16 cellular contexts compared by ENCODE assay signal in the genomic region with DNA sequence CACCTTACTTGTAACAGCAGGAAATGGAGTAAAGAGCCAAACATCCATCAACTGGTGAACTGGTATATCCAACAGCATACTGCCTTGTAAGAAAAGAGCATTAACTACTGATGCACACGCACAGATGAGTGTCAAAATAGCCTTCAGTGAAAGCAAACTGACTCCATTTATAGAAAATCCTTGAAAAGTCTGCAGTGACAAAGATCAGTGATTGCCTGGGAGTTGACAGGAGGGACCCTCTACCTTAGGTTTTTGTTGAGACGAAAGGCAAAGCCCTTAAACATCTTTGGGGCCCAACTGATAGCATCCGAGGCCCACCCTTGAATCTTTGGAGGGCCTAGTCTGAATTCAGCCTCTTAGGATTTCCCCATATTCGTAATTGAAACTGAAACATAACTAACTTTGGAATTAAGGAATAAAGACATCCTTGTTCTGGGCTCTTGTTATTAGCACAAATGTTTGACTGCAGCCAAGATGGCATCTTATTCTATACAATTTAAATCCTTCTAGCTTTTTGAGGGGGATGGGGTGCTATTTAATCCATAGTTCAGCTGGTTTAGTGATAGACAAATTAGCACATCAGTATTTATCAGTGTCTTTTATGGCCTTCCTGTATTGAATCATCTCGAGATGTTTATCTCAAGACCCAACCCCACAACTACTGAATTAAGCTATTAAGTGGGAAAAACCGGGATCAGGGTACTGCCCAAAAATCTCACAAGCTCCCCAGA. TPM values are rescaled to one million over a fixed set of nuclear protein-coding genes. Genes with fewer than 3 reads are reported as not detected.
A peak's percentile ranks its signal among the peaks of the same experiment; 100 is the strongest.
DNase-seq lines count a peak whose midpoint lies in the region; ATAC-seq, FAIRE-seq and TF ChIP-seq lines count a peak whose summit lies in the region.
"Had no signal": no experiment of that assay in that cellular context is flagged by ENCODE, and none has a peak within 500 bp of the region (broad histone marks: within the 10 kb centered on the region; RNA-seq: fewer than 3 reads in every experiment).

No MANE protein-coding gene starts in this region.

- peaks cover 25% of the 10 kb centered on the region for H3K79me2 ChIP-seq in K562 (ENCODE audit: control insufficient read depth, insufficient read depth, low read length)

- H3K9me1 ChIP-seq in K562 (ENCODE audit: control insufficient read depth, insufficient read depth, low read length): no peaks in the 10 kb centered on the region

- WGBS in K562 (ENCODE audit: insufficient coverage, low coverage, missing lambda C conversion rate): 71% methylated on average over 6 of the region's 6 CpGs

- ATAC-seq in K562: peak; percentile 68

- H3K4me1 Mint-ChIP-seq in activated CD4-positive, alpha-beta T cell treated with anti-CD3 and anti-CD28 coated beads, Interleukin-2, amount 10 ng/mL, durations not matched to agents 24 days and 14 days: peaks cover 10% of the 10 kb centered on the region

- no peak overlapping the region for H3K4me2 ChIP-seq in K562 (ENCODE audit: insufficient read depth, low read length)

- no peak overlapping the region for H2AFZ ChIP-seq in K562 (ENCODE audit: low read depth, low read length)

- TF ChIP-seq EP300 in K562 (IDR thresholded peaks at IDR 0.05; ENCODE audit: low read length): no peak

- H3K9ac ChIP-seq in K562 (ENCODE audit: insufficient read depth in 1 of 2, low read depth in 2 of 2, low read length in 2 of 2): no peak overlapping the region

- H3K27ac ChIP-seq in HEK293 (ENCODE audit: extremely low read depth, low read depth, low read length): no peak overlapping the region
- H3K27ac ChIP-seq in K562 (ENCODE audit: extremely low read depth, low read depth, low read length): no peak overlapping the region

- H3K4me3 ChIP-seq in HEK293 (ENCODE audit: low read depth, low read length): no peak overlapping the region
- H3K4me3 ChIP-seq in K562: no peak overlapping the region

- POLR2A ChIA-PET in HEK293 (lab: Yijun Ruan, JAX): interaction anchor here (1.0 to 2.2 kb wide), 2 partner anchors 9 to 13 kb away, joined by 3 to 19 read pairs; partner anchors contain the start of gene FBXO5
- POLR2A ChIA-PET in K562 (lab: Yijun Ruan, JAX): interaction anchor here (0.9 to 2.0 kb wide), 3 partner anchors 12 to 13 kb away, joined by 4 to 11 read pairs (median 5); partner anchors contain the start of gene FBXO5

- FAIRE-seq in GM12892 (lab: Jason Lieb, UNC) (no peak), K562 (lab: Jason Lieb, UNC) (no peak)
- FAIRE-seq: A204.1, H54 had no signal

- H3K36me3 ChIP-seq in HEK293 (ENCODE audit: control insufficient read depth in 2 of 2, insufficient read depth in 1 of 2, low read length in 2 of 2) (peaks cover 45 to 54% of the 10 kb centered on the region in 2 experiments), K562 (ENCODE audit: control insufficient read depth, insufficient read depth, low read length) (peaks cover 50% of the 10 kb centered on the region)

- in situ Hi-C loops in K562 (cut with MboI): no loop called here

- H3K9me3 ChIP-seq in HEK293 (ENCODE audit: control insufficient read depth, insufficient read depth, low read depth, low read length): no peaks in the 10 kb centered on the region
- no peaks in the 10 kb centered on the region for H3K9me3 ChIP-seq in K562 (replicated peaks; ENCODE audit: control insufficient read depth, insufficient read depth, low read depth, low read length)

- H3K27me3 ChIP-seq in K562 (ENCODE audit: control insufficient read depth in 2 of 2, insufficient read depth in 2 of 2, low read length in 2 of 2): no peaks in the 10 kb centered on the region

- H3K4me1 ChIP-seq in HEK293 (ENCODE audit: control insufficient read depth, insufficient read depth, low read length) (no peaks in the 10 kb centered on the region), K562 (replicated peaks in 1 of 2; ENCODE audit: control insufficient read depth in 2 of 2, insufficient read depth in 2 of 2, low read length in 2 of 2) (peaks cover 0 to 5% of the 10 kb centered on the region in 2 experiments; a peak in 1 of 5 replicates)

- peak; percentile 39 for DNase-seq in activated CD4-positive, alpha-beta T cell treated with anti-CD3 and anti-CD28 coated beads, Interleukin-2, amount 10 ng/mL, durations not matched to agents 24 days and 14 days
- no peak for DNase-seq in activated CD4-positive, alpha-beta T cell treated with anti-CD3 and anti-CD28 coated beads, Interleukin-2, amount 50 U/mL, for 4 hours
- DNase-seq in GM12892 (ENCODE audit: insufficient read length): no peak
- no peak for DNase-seq in K562 (ENCODE audit: extremely low read depth in 1 of 4, low spot score in 3 of 4)
- no peak for DNase-seq in activated gamma-delta T cell treated with Interleukin-2 at 50 U/mL for 16 hours
- DNase-seq in SKM-1 treated with dmso at 0.1 percent for 144 hours (lab: John Stamatoyannopoulos, UW; ENCODE audit: unreplicated experiment): no peak
- DNase-seq: C1 segment of cervical spinal cord; Calu3; CD4-positive, alpha-beta T cell; DMS153; DMS79 treated with DMSO at 0.1 percent for 48 hours; GDM1 had no signal

- TF ChIP-seq CTCF in HEK293 (tag by site-specific recombination; IDR thresholded peaks at IDR 0.05) (no peak), K562 (IDR thresholded peaks at IDR 0.05 in 2 of 3, conservative IDR thresholded peaks at IDR 0.05 in 1 of 3; ENCODE audit: insufficient read depth in 2 of 3, low read depth in 1 of 3, low read length in 3 of 3) (no peak)

- intact Hi-C loops in activated CD4-positive, alpha-beta T cell treated with anti-CD3 and anti-CD28 coated beads, Interleukin-2, amount 10 ng/mL, durations not matched to agents 24 days and 14 days (cut with micrococcal nuclease): loop anchor here (5.0 kb wide), 1 partner anchor 37 kb away; no protein-coding TSS in a partner anchor
- intact Hi-C loops in K562 (cut with micrococcal nuclease): no loop called here

- CTCF ChIA-PET in HEK293 (lab: Yijun Ruan, JAX) (no interaction called here), K562 (lab: Yijun Ruan, JAX; ENCODE audit: low intra/inter-chr PET ratio) (no interaction called here)

- no peak overlapping the region for H3K4me3 Mint-ChIP-seq in activated CD4-positive, alpha-beta T cell treated with anti-CD3 and anti-CD28 coated beads, Interleukin-2, amount 10 ng/mL, durations not matched to agents 24 days and 14 days
- H3K4me3 Mint-ChIP-seq: B cell; CD4-positive, alpha-beta T cell had no signal

- peaks cover 11% of the 10 kb centered on the region for H3K27me3 Mint-ChIP-seq in activated CD4-positive, alpha-beta T cell treated with anti-CD3 and anti-CD28 coated beads, Interleukin-2, amount 10 ng/mL, durations not matched to agents 24 days and 14 days
- H3K27me3 Mint-ChIP-seq: B cell; CD4-positive, alpha-beta T cell had no signal

- H3K9me3 Mint-ChIP-seq in activated CD4-positive, alpha-beta T cell treated with anti-CD3 and anti-CD28 coated beads, Interleukin-2, amount 10 ng/mL, durations not matched to agents 24 days and 14 days: peaks cover 14% of the 10 kb centered on the region

- no peak for TF ChIP-seq RAD21 in K562 (CRISPR knock-in tag; conservative IDR thresholded peaks at IDR 0.05 in 1 of 2, IDR thresholded peaks at IDR 0.05 in 1 of 2)

- peaks cover 15% of the 10 kb centered on the region for H4K20me1 ChIP-seq in K562 (replicated peaks; ENCODE audit: control insufficient read depth, insufficient read depth, low read length)

- no peak overlapping the region for H3K27ac Mint-ChIP-seq in activated CD4-positive, alpha-beta T cell treated with anti-CD3 and anti-CD28 coated beads, Interleukin-2, amount 10 ng/mL, durations not matched to agents 24 days and 14 days
- H3K27ac Mint-ChIP-seq: B cell; CD4-positive, alpha-beta T cell had no signal

- no TSS peak for BruUV-seq in K562 (replicated peaks; lab: Mats Ljungman, UMichigan)

- peaks cover 56% of the 10 kb centered on the region for H3K36me3 Mint-ChIP-seq in activated CD4-positive, alpha-beta T cell treated with anti-CD3 and anti-CD28 coated beads, Interleukin-2, amount 10 ng/mL, durations not matched to agents 24 days and 14 days (ENCODE audit: low read depth)

- TF ChIP-seq POLR2A in GM12892 (IDR thresholded peaks at IDR 0.05; ENCODE audit: low read depth, low read length): peak; percentile 33; the same call in 1 of the 2 replicates
- TF ChIP-seq POLR2A in K562 (conservative IDR thresholded peaks at IDR 0.05): peak; percentile 84

RNA-seq across cellular contexts. Expression of gene FBXO5, which starts 13.0 kb away (rescaled TPM):
- total RNA-seq in activated CD4-positive, alpha-beta T cell treated with anti-CD3 and anti-CD28 coated beads, Interleukin-2, amount 10 ng/mL, durations not matched to agents 24 days and 14 days: 34.9 and 36.4 TPM in 2 replicates
- polyA plus RNA-seq in GM12892 (2012; ENCODE audit: missing spikeins): 31.1 TPM
- 19.7 and 69.6 TPM in 2 replicates for total RNA-seq in K562 (2011; cell fraction: chromatin; rRNA removed; ENCODE audit: low replicate concordance)
- 13.0 and 18.7 TPM in 2 replicates for total RNA-seq in K562 (2011; cell fraction: nucleolus; rRNA removed)
- 31.2 and 38.1 TPM in 2 replicates for total RNA-seq in K562 (2011; cell fraction: nucleoplasm; rRNA removed)
- total RNA-seq in K562 (2014; rRNA removed) (40.0 and 42.5 TPM in 2 replicates), K562 (2014; rRNA removed; fragmentation: Illumina TruSeq; extraction: Trizol) (82.7 and 89.7 TPM in 2 replicates), K562 (2015; rRNA removed; fragmentation: Illumina TruSeq; extraction: Trizol) (78.2 and 84.3 TPM in 2 replicates), K562 (2021) (62.9 and 64.6 TPM in 2 replicates)
- polyA plus RNA-seq in K562 (2011; rRNA removed) (52.1 and 89.3 TPM in 2 replicates), K562 (2014; fragmentation: Illumina TruSeq; extraction: Trizol) (70.7 and 84.0 TPM in 2 replicates), K562 (2014; fragmentation: Nextera tagmentation; extraction: Ambion mirVana) (10 to 100 TPM; 17.8 to 18.4 TPM), K562 (2014; rRNA removed) (56.8 and 59.1 TPM in 2 replicates)
- polyA plus RNA-seq in K562 (2011; cell fraction: cytosol; rRNA removed): 19.4 and 26.4 TPM in 2 replicates
- polyA plus RNA-seq in K562 (2011; cell fraction: nucleus; rRNA removed): 23.1 and 33.3 TPM in 2 replicates
- 42.7 and 53.9 TPM in 2 replicates for polyA plus RNA-seq in K562 (2012)
- 70.0 and 71.7 TPM in 2 replicates for polyA minus RNA-seq in K562 (2011; rRNA and poly(A)+ RNA removed)
- 17.7 and 28.9 TPM in 2 replicates for polyA minus RNA-seq in K562 (2011; cell fraction: cytosol; rRNA and poly(A)+ RNA removed)
- polyA minus RNA-seq in K562 (2011; cell fraction: nucleus; rRNA and poly(A)+ RNA removed): 28.7 and 48.5 TPM in 2 replicates

RNA-seq across cellular contexts. Expression of gene MTRF1L, which starts 32.7 kb away (rescaled TPM):
- 20.6 and 21.3 TPM in 2 replicates for total RNA-seq in activated CD4-positive, alpha-beta T cell treated with anti-CD3 and anti-CD28 coated beads, Interleukin-2, amount 10 ng/mL, durations not matched to agents 24 days and 14 days
- polyA plus RNA-seq in GM12892 (2012; ENCODE audit: missing spikeins): 12.9 TPM
- 28.0 and 73.8 TPM in 2 replicates for total RNA-seq in K562 (2011; cell fraction: chromatin; rRNA removed; ENCODE audit: low replicate concordance)
- total RNA-seq in K562 (2011; cell fraction: nucleolus; rRNA removed): 11.5 and 18.9 TPM in 2 replicates
- total RNA-seq in K562 (2011; cell fraction: nucleoplasm; rRNA removed): 32.5 and 44.7 TPM in 2 replicates
- 26.7 and 29.6 TPM in 2 replicates for total RNA-seq in K562 (2014; rRNA removed)
- 34.0 and 34.8 TPM in 2 replicates for total RNA-seq in K562 (2014; rRNA removed; fragmentation: Illumina TruSeq; extraction: Trizol)
- 27.3 and 32.3 TPM in 2 replicates for total RNA-seq in K562 (2015; rRNA removed; fragmentation: Illumina TruSeq; extraction: Trizol)
- total RNA-seq in K562 (2021): 31.6 and 33.1 TPM in 2 replicates
- 21.7 and 30.2 TPM in 2 replicates for polyA plus RNA-seq in K562 (2011; rRNA removed)
- polyA plus RNA-seq in K562 (2011; cell fraction: cytosol; rRNA removed): 4.4 and 6.5 TPM in 2 replicates
- polyA plus RNA-seq in K562 (2011; cell fraction: nucleus; rRNA removed): 18.8 and 19.6 TPM in 2 replicates
- polyA plus RNA-seq in K562 (2012): 22.0 and 22.6 TPM in 2 replicates
- polyA plus RNA-seq in K562 (2014; fragmentation: Illumina TruSeq; extraction: Trizol): 23.3 and 31.1 TPM in 2 replicates
- polyA plus RNA-seq in K562 (2014; fragmentation: Nextera tagmentation; extraction: Ambion mirVana): 10 to 100 TPM; 10.7 to 13.7 TPM
- polyA plus RNA-seq in K562 (2014; rRNA removed): 25.0 and 29.2 TPM in 2 replicates
- 34.4 and 42.3 TPM in 2 replicates for polyA minus RNA-seq in K562 (2011; rRNA and poly(A)+ RNA removed)
- polyA minus RNA-seq in K562 (2011; cell fraction: cytosol; rRNA and poly(A)+ RNA removed): 5.6 and 10.9 TPM in 2 replicates
- polyA minus RNA-seq in K562 (2011; cell fraction: nucleus; rRNA and poly(A)+ RNA removed): 43.5 and 72.9 TPM in 2 replicates
